20 cellular contexts compared by ENCODE assay signal in genomic region chr1:209589440-209589839, GRCh38. TPM values are rescaled to one million over a fixed set of nuclear protein-coding genes. Genes with fewer than 3 reads are reported as not detected.
DNase-seq lines count a peak whose midpoint lies in the region; ATAC-seq and TF ChIP-seq lines count a peak whose summit lies in the region.
"Had no signal": no experiment of that assay in that cellular context is flagged by ENCODE, and none has a peak within 500 bp of the region (broad histone marks: within the 10 kb centered on the region; RNA-seq: fewer than 3 reads in every experiment).

No MANE protein-coding gene starts in this region.

- H3K9me3 Mint-ChIP-seq in stimulated activated effector memory CD8-positive, alpha-beta T cell treated with anti-CD3 and anti-CD28 coated beads, Interleukin-12 subunit alpha, Interleukin-12 subunit beta, amount 100 ng/mL, for 72 hours = no peaks in the 10 kb centered on the region
- no peaks in the 10 kb centered on the region for H3K9me3 Mint-ChIP-seq in endothelial cell (ENCODE audit: unreplicated experiment)

- no peak for TF ChIP-seq CTCF in endothelial cell (IDR thresholded peaks at IDR 0.05; ENCODE audit: unreplicated experiment)
- TF ChIP-seq CTCF in foreskin keratinocyte (conservative IDR thresholded peaks at IDR 0.05) = no peak

- H3K36me3 Mint-ChIP-seq in stimulated activated effector memory CD8-positive, alpha-beta T cell treated with anti-CD3 and anti-CD28 coated beads, Interleukin-12 subunit alpha, Interleukin-12 subunit beta, amount 100 ng/mL, for 72 hours = no peaks in the 10 kb centered on the region
- no peaks in the 10 kb centered on the region for H3K36me3 Mint-ChIP-seq in endothelial cell (ENCODE audit: low read depth, unreplicated experiment)

- no peak overlapping the region for H3K9ac ChIP-seq in adipocyte (ENCODE audit: low read length)

- H3K4me3 Mint-ChIP-seq in stimulated activated effector memory CD8-positive, alpha-beta T cell treated with anti-CD3 and anti-CD28 coated beads, Interleukin-12 subunit alpha, Interleukin-12 subunit beta, amount 100 ng/mL, for 72 hours = no peak overlapping the region
- no peak overlapping the region for H3K4me3 Mint-ChIP-seq in endothelial cell (ENCODE audit: unreplicated experiment)
- H3K4me3 Mint-ChIP-seq: H9 had no signal

- peaks cover 2% of the 10 kb centered on the region for H3K27me3 Mint-ChIP-seq in endothelial cell (ENCODE audit: unreplicated experiment)

- H3K4me1 Mint-ChIP-seq in stimulated activated effector memory CD8-positive, alpha-beta T cell treated with anti-CD3 and anti-CD28 coated beads, Interleukin-12 subunit alpha, Interleukin-12 subunit beta, amount 100 ng/mL, for 72 hours = no peaks in the 10 kb centered on the region
- peaks cover 10% of the 10 kb centered on the region for H3K4me1 Mint-ChIP-seq in endothelial cell (ENCODE audit: unreplicated experiment)

- peak; percentile 53 for DNase-seq in HCEC 1CT
- DNase-seq in adipocyte (ENCODE audit: low read depth) = peak; percentile 15
- DNase-seq in iris pigment epithelial cell (ENCODE audit: low read depth) = peak; percentile 32
- DNase-seq in stimulated activated effector memory CD8-positive, alpha-beta T cell treated with anti-CD3 and anti-CD28 coated beads, Interleukin-12 subunit alpha, Interleukin-12 subunit beta, amount 100 ng/mL, for 72 hours (ENCODE audit: low spot score in 2 of 2) = no peak
- DNase-seq in NCI-H2196 (lab: John Stamatoyannopoulos, UW; ENCODE audit: unreplicated experiment) = no peak
- no peak for DNase-seq in endothelial cell (ENCODE audit: low spot score)
- DNase-seq in foreskin keratinocyte = no peak
- DNase-seq: ACHN, AML-193, DMS79 treated with DMSO at 0.1 percent for 48 hours, H9, NCI-H1417 treated with DMSO at 0.1 percent for 48 hours, NCI-H1930, NCI-H446 treated with DMSO at 0.1 percent for 48 hours, OCI-M1, SHP77 had no signal

- no peaks in the 10 kb centered on the region for H3K36me3 ChIP-seq in adipocyte (ENCODE audit: control insufficient read depth, insufficient read depth, low read length, severe bottlenecking)

- peak; percentile 37 for ATAC-seq in stimulated activated effector memory CD8-positive, alpha-beta T cell treated with anti-CD3 and anti-CD28 coated beads, Interleukin-12 subunit alpha, Interleukin-12 subunit beta, amount 100 ng/mL, for 72 hours
- no peak for ATAC-seq in foreskin keratinocyte

- H3K27me3 ChIP-seq in adipocyte (replicated peaks; ENCODE audit: control insufficient read depth, insufficient read depth, low read length) (no peaks in the 10 kb centered on the region), foreskin keratinocyte (peaks cover 11% of the 10 kb centered on the region)

- H3K4me3 ChIP-seq in adipocyte (ENCODE audit: low read length) = no peak overlapping the region
- H3K4me3 ChIP-seq: SK-N-MC had no signal

- H3K27ac ChIP-seq in foreskin keratinocyte = no peak overlapping the region
- H3K27ac ChIP-seq: C4-2B, HL-60, SK-N-MC had no signal

- no peak overlapping the region for H3K27ac Mint-ChIP-seq in stimulated activated effector memory CD8-positive, alpha-beta T cell treated with anti-CD3 and anti-CD28 coated beads, Interleukin-12 subunit alpha, Interleukin-12 subunit beta, amount 100 ng/mL, for 72 hours
- no peak overlapping the region for H3K27ac Mint-ChIP-seq in endothelial cell (ENCODE audit: unreplicated experiment)
- H3K27ac Mint-ChIP-seq: H9 had no signal

- H3K4me1 ChIP-seq in adipocyte (ENCODE audit: control insufficient read depth, insufficient read depth, low read length) (peaks cover 12% of the 10 kb centered on the region), foreskin keratinocyte (peaks cover 7% of the 10 kb centered on the region)

- no peaks in the 10 kb centered on the region for H3K9me3 ChIP-seq in adipocyte (ENCODE audit: control insufficient read depth, low read length)

RNA-seq across cellular contexts. Expression of gene CAMK1G, which starts 5.9 kb away (rescaled TPM):
- total RNA-seq in endothelial cell (ENCODE audit: unreplicated experiment) (not detected), foreskin keratinocyte (not detected in 2 replicates)
- not detected in 2 replicates for polyA plus RNA-seq in foreskin keratinocyte
- total RNA-seq: HT1080 had no signal

Comparison
In these comparisons a context has a peak if more than half of its experiments do, and no peak if none do; other contexts are left out.
1. DNase-seq: peak in HCEC 1CT (single experiment), adipocyte (single experiment) and iris pigment epithelial cell (single experiment); none in stimulated activated effector memory CD8-positive, alpha-beta T cell treated with anti-CD3 and anti-CD28 coated beads, Interleukin-12 subunit alpha, Interleukin-12 subunit beta, amount 100 ng/mL, for 72 hours (0 of 2), NCI-H2196 (single experiment), endothelial cell (single experiment) and foreskin keratinocyte (0 of 2).